ENCODE assay signal across 2 cellular contexts in genomic region chr10:110820321-110820814, GRCh38.
TF ChIP-seq lines count a peak whose summit lies in the region.

No MANE protein-coding gene starts in this region.

TF ChIP-seq in liver, 16 proteins besides CTCF, POLR2A, EP300 and RAD21:
- no peak for TF ChIP-seq NR2F2 (IDR thresholded peaks at IDR 0.05)
TF ChIP-seq in liver: peak in this region for 0.

TF ChIP-seq in HepG2, 621 proteins besides CTCF, POLR2A, EP300 and RAD21:
- TF ChIP-seq GLI4 (CRISPR knock-in tag; IDR thresholded peaks at IDR 0.05; ENCODE audit: borderline replicate concordance) (no peak), ZNF510 (CRISPR knock-in tag; IDR thresholded peaks at IDR 0.05; ENCODE audit: low read depth) (no peak), ATF7-NPFF (CRISPR knock-in tag; IDR thresholded peaks at IDR 0.05; ENCODE audit: low read depth) (no peak), MED13 (CRISPR knock-in tag; IDR thresholded peaks at IDR 0.05) (no peak), ZNF597 (CRISPR knock-in tag; IDR thresholded peaks at IDR 0.05) (no peak), REXO4 (CRISPR knock-in tag; IDR thresholded peaks at IDR 0.05; ENCODE audit: borderline replicate concordance) (no peak), TBX3 (IDR thresholded peaks at IDR 0.05; ENCODE audit: borderline replicate concordance) (no peak), ZSCAN31 (CRISPR knock-in tag; IDR thresholded peaks at IDR 0.05; ENCODE audit: low read depth) (no peak)
- TF ChIP-seq, protein P1, sequence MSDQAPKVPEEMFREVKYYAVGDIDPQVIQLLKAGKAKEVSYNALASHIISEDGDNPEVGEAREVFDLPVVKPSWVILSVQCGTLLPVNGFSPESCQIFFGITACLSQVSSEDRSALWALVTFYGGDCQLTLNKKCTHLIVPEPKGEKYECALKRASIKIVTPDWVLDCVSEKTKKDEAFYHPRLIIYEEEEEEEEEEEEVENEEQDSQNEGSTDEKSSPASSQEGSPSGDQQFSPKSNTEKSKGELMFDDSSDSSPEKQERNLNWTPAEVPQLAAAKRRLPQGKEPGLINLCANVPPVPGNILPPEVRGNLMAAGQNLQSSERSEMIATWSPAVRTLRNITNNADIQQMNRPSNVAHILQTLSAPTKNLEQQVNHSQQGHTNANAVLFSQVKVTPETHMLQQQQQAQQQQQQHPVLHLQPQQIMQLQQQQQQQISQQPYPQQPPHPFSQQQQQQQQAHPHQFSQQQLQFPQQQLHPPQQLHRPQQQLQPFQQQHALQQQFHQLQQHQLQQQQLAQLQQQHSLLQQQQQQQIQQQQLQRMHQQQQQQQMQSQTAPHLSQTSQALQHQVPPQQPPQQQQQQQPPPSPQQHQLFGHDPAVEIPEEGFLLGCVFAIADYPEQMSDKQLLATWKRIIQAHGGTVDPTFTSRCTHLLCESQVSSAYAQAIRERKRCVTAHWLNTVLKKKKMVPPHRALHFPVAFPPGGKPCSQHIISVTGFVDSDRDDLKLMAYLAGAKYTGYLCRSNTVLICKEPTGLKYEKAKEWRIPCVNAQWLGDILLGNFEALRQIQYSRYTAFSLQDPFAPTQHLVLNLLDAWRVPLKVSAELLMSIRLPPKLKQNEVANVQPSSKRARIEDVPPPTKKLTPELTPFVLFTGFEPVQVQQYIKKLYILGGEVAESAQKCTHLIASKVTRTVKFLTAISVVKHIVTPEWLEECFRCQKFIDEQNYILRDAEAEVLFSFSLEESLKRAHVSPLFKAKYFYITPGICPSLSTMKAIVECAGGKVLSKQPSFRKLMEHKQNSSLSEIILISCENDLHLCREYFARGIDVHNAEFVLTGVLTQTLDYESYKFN (CRISPR knock-in tag; conservative IDR thresholded peaks at IDR 0.05) = no peak
- TF ChIP-seq, protein P2, sequence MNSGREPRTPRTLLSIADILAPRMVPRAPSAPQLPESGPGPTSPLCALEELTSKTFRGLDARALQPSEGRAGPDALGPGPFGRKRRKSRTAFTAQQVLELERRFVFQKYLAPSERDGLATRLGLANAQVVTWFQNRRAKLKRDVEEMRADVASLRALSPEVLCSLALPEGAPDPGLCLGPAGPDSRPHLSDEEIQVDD (CRISPR knock-in tag; IDR thresholded peaks at IDR 0.05; ENCODE audit: borderline replicate concordance) = no peak
